ENCODE assay signal across 20 cellular contexts in the genomic region with DNA sequence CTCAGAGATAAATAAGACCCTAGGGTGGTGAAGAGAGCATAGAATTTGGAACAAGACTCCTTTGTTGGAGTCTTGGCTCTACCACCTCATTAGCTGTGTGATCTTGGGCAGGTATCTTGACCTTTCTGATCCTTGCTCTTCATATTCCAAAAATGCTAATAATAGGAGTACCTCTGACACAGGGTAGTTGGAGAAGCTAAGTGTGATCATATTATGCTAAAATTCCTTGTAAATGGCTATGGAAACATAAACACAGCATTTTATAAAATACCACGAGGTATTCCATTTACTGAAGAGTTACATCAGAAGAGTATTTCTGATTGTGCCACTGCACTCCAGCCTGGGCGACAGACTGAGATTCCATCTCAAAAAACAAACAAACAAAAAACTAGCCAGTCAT. TPM values are rescaled to one million over a fixed set of nuclear protein-coding genes. Genes with fewer than 3 reads are reported as not detected.
DNase-seq lines count a peak whose midpoint lies in the region; ATAC-seq, FAIRE-seq and TF ChIP-seq lines count a peak whose summit lies in the region.
"Had no signal": no experiment of that assay in that cellular context is flagged by ENCODE, and none has a peak within 500 bp of the region (broad histone marks: within the 10 kb centered on the region; RNA-seq: fewer than 3 reads in every experiment).

No MANE protein-coding gene starts in this region.

- peak overlapping the region; percentile 30; the same call in 1 of the 2 replicates for H3K27ac Mint-ChIP-seq in GM23338
- H3K27ac Mint-ChIP-seq in activated naive CD8-positive, alpha-beta T cell treated with anti-CD3 and anti-CD28 coated beads, Interleukin-2, amount 50 U/mL, for 24 hours: peak overlapping the region; percentile 6
- H3K27ac Mint-ChIP-seq in naive B cell: peak overlapping the region in 5 of 6 donors; percentile 44 to 82 (median 52)
- H3K27ac Mint-ChIP-seq: activated CD4-positive, alpha-beta T cell treated with anti-CD3 and anti-CD28 coated beads, Interleukin-2, amount 10 ng/mL, durations not matched to agents 24 days and 14 days had no signal

- H3K79me2 ChIP-seq in GM23338 (replicated peaks; ENCODE audit: insufficient read depth): peaks cover 87% of the 10 kb centered on the region

- TF ChIP-seq POLR2A in breast epithelium (IDR thresholded peaks at IDR 0.05): no peak

- no peak overlapping the region for H3K4me3 ChIP-seq in GM23338
- H3K4me3 ChIP-seq in breast epithelium: no peak overlapping the region
- H3K4me3 ChIP-seq: body of pancreas, lung, Peyer's patch, SK-N-MC had no signal

- peaks cover 6% of the 10 kb centered on the region; the same call in 1 of the 2 replicates for H3F3A ChIP-seq in GM23338 (replicated peaks; ENCODE audit: low read depth)

- H3K4me1 ChIP-seq in GM23338 (ENCODE audit: insufficient read depth) (peaks cover 35% of the 10 kb centered on the region), breast epithelium (no peaks in the 10 kb centered on the region)

- H3K36me3 Mint-ChIP-seq in GM23338 (ENCODE audit: low read depth) (peaks cover 3% of the 10 kb centered on the region; the same call in 1 of the 3 replicates), naive B cell (no peaks in the 10 kb centered on the region)
- peaks cover 2% of the 10 kb centered on the region for H3K36me3 Mint-ChIP-seq in activated naive CD8-positive, alpha-beta T cell treated with anti-CD3 and anti-CD28 coated beads, Interleukin-2, amount 50 U/mL, for 24 hours (ENCODE audit: low read depth)

- H3K9me3 ChIP-seq in breast epithelium: no peaks in the 10 kb centered on the region
- H3K9me3 ChIP-seq: body of pancreas, Peyer's patch had no signal

- H3K27me3 Mint-ChIP-seq in GM23338 (ENCODE audit: insufficient read depth, low read depth, poor library complexity) (peaks cover 4% of the 10 kb centered on the region), naive B cell (no peaks in the 10 kb centered on the region)
- no peaks in the 10 kb centered on the region for H3K27me3 Mint-ChIP-seq in activated naive CD8-positive, alpha-beta T cell treated with anti-CD3 and anti-CD28 coated beads, Interleukin-2, amount 50 U/mL, for 24 hours
- H3K27me3 Mint-ChIP-seq: activated CD4-positive, alpha-beta T cell treated with anti-CD3 and anti-CD28 coated beads, Interleukin-2, amount 10 ng/mL, durations not matched to agents 24 days and 14 days had no signal

- TF ChIP-seq CTCF in 22Rv1 (IDR thresholded peaks at IDR 0.05) (no peak), GM23338 (conservative IDR thresholded peaks at IDR 0.05; ENCODE audit: low read depth in 2 of 2) (no peak), breast epithelium (IDR thresholded peaks at IDR 0.05) (no peak)

- H3K27ac ChIP-seq in 22Rv1: peak overlapping the region; percentile 84
- H3K27ac ChIP-seq in GM23338 (ENCODE audit: low read depth): no peak overlapping the region; the same call in 1 of the 2 replicates
- H3K27ac ChIP-seq in breast epithelium: no peak overlapping the region
- H3K27ac ChIP-seq: Peyer's patch, SK-N-MC had no signal

- H3K9me3 Mint-ChIP-seq in GM23338 (no peaks in the 10 kb centered on the region), naive B cell (no peaks in the 10 kb centered on the region)
- H3K9me3 Mint-ChIP-seq in activated naive CD8-positive, alpha-beta T cell treated with anti-CD3 and anti-CD28 coated beads, Interleukin-2, amount 50 U/mL, for 24 hours: no peaks in the 10 kb centered on the region
- H3K9me3 Mint-ChIP-seq: activated CD4-positive, alpha-beta T cell treated with anti-CD3 and anti-CD28 coated beads, Interleukin-2, amount 10 ng/mL, durations not matched to agents 24 days and 14 days; nephron had no signal

- intact Hi-C loops in breast epithelium (cut with DNase I; ENCODE audit: low total_unique reads): no loop called here

- H3K36me3 ChIP-seq in GM23338 (ENCODE audit: insufficient read depth): no peaks in the 10 kb centered on the region
- H3K36me3 ChIP-seq in breast epithelium: no peaks in the 10 kb centered on the region
- H3K36me3 ChIP-seq: Peyer's patch had no signal

- H3K4me1 Mint-ChIP-seq in GM23338: peaks cover 30% of the 10 kb centered on the region
- H3K4me1 Mint-ChIP-seq in activated naive CD8-positive, alpha-beta T cell treated with anti-CD3 and anti-CD28 coated beads, Interleukin-2, amount 50 U/mL, for 24 hours: peaks cover 59% of the 10 kb centered on the region
- peaks cover 34 to 57% (median 55%) of the 10 kb centered on the region in 3 donors for H3K4me1 Mint-ChIP-seq in naive B cell

- no peaks in the 10 kb centered on the region for H3K27me3 ChIP-seq in GM23338 (ENCODE audit: insufficient read depth)
- no peaks in the 10 kb centered on the region for H3K27me3 ChIP-seq in breast epithelium
- H3K27me3 ChIP-seq: body of pancreas, Peyer's patch had no signal

- no peak overlapping the region for H2AFZ ChIP-seq in GM23338

- FAIRE-seq in urothelium cell line (lab: Jason Lieb, UNC): no peak

- H4K20me1 ChIP-seq in GM23338 (replicated peaks; ENCODE audit: insufficient read depth): peaks cover 10% of the 10 kb centered on the region; the same call in 1 of the 2 replicates

- no peak overlapping the region for H3K4me2 ChIP-seq in GM23338

- no peaks in the 10 kb centered on the region for H3K9me2 ChIP-seq in GM23338 (ENCODE audit: insufficient read depth)

- DNase-seq in GM23338 (ENCODE audit: low spot score) (no peak), naive B cell (no peak), urothelium cell line (ENCODE audit: low spot score) (no peak), mesenteric fat pad (ENCODE audit: low spot score) (no peak), breast epithelium (ENCODE audit: low spot score in 2 of 2) (no peak), GF-D8 (lab: John Stamatoyannopoulos, UW) (no peak)
- DNase-seq in activated naive CD8-positive, alpha-beta T cell treated with anti-CD3 and anti-CD28 coated beads, Interleukin-2, amount 50 U/mL, for 24 hours: no peak
- DNase-seq: activated CD4-positive, alpha-beta T cell treated with anti-CD3 and anti-CD28 coated beads, Interleukin-2, amount 10 ng/mL, durations not matched to agents 24 days and 14 days; activated CD8-positive, alpha-beta memory T cell treated with anti-CD3 and anti-CD28 coated beads, Interleukin-2, amount 50 U/mL, for 48 hours; activated naive CD4-positive, alpha-beta T cell; body of pancreas; NCI-H1048; NCI-H524; Peyer's patch; stimulated activated CD4-positive, alpha-beta T cell treated with anti-CD3 and anti-CD28 coated beads, Interleukin-12 subunit alpha, Interleukin-12 subunit beta, amount 100 ng/mL, for 4 hours; stimulated activated naive CD4-positive, alpha-beta T cell treated with Interleukin-2 at 50 U/mL for 16 hours had no signal

- no peak overlapping the region for H3K4me3 Mint-ChIP-seq in GM23338
- no peak overlapping the region for H3K4me3 Mint-ChIP-seq in activated naive CD8-positive, alpha-beta T cell treated with anti-CD3 and anti-CD28 coated beads, Interleukin-2, amount 50 U/mL, for 24 hours
- peak overlapping the region in 1 of 8 donors; percentile 38 for H3K4me3 Mint-ChIP-seq in naive B cell
- H3K4me3 Mint-ChIP-seq: activated CD4-positive, alpha-beta T cell treated with anti-CD3 and anti-CD28 coated beads, Interleukin-2, amount 10 ng/mL, durations not matched to agents 24 days and 14 days; nephron had no signal

- ATAC-seq in GM23338: no peak
- no peak for ATAC-seq in activated naive CD8-positive, alpha-beta T cell treated with anti-CD3 and anti-CD28 coated beads, Interleukin-2, amount 50 U/mL, for 24 hours
- ATAC-seq in naive B cell (ENCODE audit: low read depth in 2 of 2): no peak

TF ChIP-seq in GM23338, 12 proteins besides CTCF, POLR2A, EP300 and RAD21:
- no peak for TF ChIP-seq POLR2AphosphoS5 (IDR thresholded peaks at IDR 0.05; ENCODE audit: low read depth)
- TF ChIP-seq, protein P1, sequence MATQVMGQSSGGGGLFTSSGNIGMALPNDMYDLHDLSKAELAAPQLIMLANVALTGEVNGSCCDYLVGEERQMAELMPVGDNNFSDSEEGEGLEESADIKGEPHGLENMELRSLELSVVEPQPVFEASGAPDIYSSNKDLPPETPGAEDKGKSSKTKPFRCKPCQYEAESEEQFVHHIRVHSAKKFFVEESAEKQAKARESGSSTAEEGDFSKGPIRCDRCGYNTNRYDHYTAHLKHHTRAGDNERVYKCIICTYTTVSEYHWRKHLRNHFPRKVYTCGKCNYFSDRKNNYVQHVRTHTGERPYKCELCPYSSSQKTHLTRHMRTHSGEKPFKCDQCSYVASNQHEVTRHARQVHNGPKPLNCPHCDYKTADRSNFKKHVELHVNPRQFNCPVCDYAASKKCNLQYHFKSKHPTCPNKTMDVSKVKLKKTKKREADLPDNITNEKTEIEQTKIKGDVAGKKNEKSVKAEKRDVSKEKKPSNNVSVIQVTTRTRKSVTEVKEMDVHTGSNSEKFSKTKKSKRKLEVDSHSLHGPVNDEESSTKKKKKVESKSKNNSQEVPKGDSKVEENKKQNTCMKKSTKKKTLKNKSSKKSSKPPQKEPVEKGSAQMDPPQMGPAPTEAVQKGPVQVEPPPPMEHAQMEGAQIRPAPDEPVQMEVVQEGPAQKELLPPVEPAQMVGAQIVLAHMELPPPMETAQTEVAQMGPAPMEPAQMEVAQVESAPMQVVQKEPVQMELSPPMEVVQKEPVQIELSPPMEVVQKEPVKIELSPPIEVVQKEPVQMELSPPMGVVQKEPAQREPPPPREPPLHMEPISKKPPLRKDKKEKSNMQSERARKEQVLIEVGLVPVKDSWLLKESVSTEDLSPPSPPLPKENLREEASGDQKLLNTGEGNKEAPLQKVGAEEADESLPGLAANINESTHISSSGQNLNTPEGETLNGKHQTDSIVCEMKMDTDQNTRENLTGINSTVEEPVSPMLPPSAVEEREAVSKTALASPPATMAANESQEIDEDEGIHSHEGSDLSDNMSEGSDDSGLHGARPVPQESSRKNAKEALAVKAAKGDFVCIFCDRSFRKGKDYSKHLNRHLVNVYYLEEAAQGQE (IDR thresholded peaks at IDR 0.05; ENCODE audit: unreplicated experiment): no peak
- no peak for TF ChIP-seq ZNF331 (CRISPR knock-in tag; IDR thresholded peaks at IDR 0.05; ENCODE audit: low read depth)
- no peak for TF ChIP-seq EZH2phosphoT487 (IDR thresholded peaks at IDR 0.05; ENCODE audit: unreplicated experiment)
- TF ChIP-seq EZH2 (IDR thresholded peaks at IDR 0.05; ENCODE audit: low read depth, unreplicated experiment): no peak
- no peak for TF ChIP-seq ZNF114 (CRISPR knock-in tag; IDR thresholded peaks at IDR 0.05)
- TF ChIP-seq NANOG (IDR thresholded peaks at IDR 0.05; ENCODE audit: borderline replicate concordance): no peak
- TF ChIP-seq STAT1 (IDR thresholded peaks at IDR 0.05; ENCODE audit: unreplicated experiment): no peak
- no peak for TF ChIP-seq CREB1 (CRISPR knock-in tag; IDR thresholded peaks at IDR 0.05; ENCODE audit: low read depth)
- TF ChIP-seq JUNB (IDR thresholded peaks at IDR 0.05; ENCODE audit: unreplicated experiment): no peak

RNA-seq across cellular contexts. Expression of a gene that starts 9.4 kb away (rescaled TPM):
- 14.0 and 16.0 TPM in 2 replicates for total RNA-seq in GM23338 (2014; rRNA removed; shearing (Covaris generic))
- polyA plus RNA-seq in GM23338 (2016; fragmentation: Nextera tagmentation; extraction: Ambion mirVana) (3.8 and 4.2 TPM in 2 replicates), naive B cell (ENCODE audit: low read depth in 6 of 6) (10 to 100 TPM in 4 of 6 donors, 1 to 10 TPM in 2; 4.3 to 15.1 (median 11.6) TPM)
- total RNA-seq in mesenteric fat pad (24.0 TPM), breast epithelium (10 to 100 TPM; 14.6 to 15.7 (median 14.7) TPM)
